Comparison of ENCODE assay signal across 9 cellular contexts in the genomic region with DNA sequence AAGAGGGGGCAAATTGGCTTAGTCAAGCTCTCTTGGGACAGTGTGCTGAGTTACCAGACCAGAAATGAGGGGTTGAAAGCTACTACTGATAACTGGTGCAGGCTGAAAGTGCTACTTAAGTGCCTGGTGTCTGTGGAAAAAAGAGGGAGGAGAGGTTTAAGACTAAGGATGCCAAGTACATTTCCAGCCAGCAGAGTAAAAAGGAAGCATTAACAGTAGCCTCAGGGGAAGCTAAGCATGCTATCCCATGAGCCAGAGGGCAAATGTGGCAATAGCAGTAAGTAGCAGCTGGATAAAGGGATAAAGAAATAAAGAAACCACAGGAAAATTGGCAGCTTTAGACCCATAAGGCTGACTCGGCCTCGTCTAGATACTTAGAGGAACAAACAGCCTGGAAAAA.
A peak's percentile ranks its signal among the peaks of the same experiment; 100 is the strongest.
DNase-seq lines count a peak whose midpoint lies in the region; ATAC-seq, FAIRE-seq and TF ChIP-seq lines count a peak whose summit lies in the region.
"Had no signal": no experiment of that assay in that cellular context is flagged by ENCODE, and none has a peak within 500 bp of the region (broad histone marks: within the 10 kb centered on the region; RNA-seq: fewer than 3 reads in every experiment).

No MANE protein-coding gene starts in this region.

- no peak overlapping the region for H3K4me2 ChIP-seq in MM.1S (ENCODE audit: low read depth, low read length)

- no peak for ATAC-seq in GM21381 (IDR thresholded peaks at IDR 0.05; ENCODE audit: unreplicated experiment)

- intact Hi-C loops in esophagus squamous epithelium (cut with DNase I): no loop called here

- H3K9ac ChIP-seq in rectal smooth muscle tissue (ENCODE audit: low read length): no peak overlapping the region
- H3K9ac ChIP-seq in MM.1S (ENCODE audit: low read length): no peak overlapping the region

- no peak for TF ChIP-seq CTCF in esophagus squamous epithelium (IDR thresholded peaks at IDR 0.05)
- no peak for TF ChIP-seq CTCF in MM.1S (IDR thresholded peaks at IDR 0.05; ENCODE audit: low read length)

- no peaks in the 10 kb centered on the region for H3K9me3 ChIP-seq in esophagus squamous epithelium
- H3K9me3 ChIP-seq in MM.1S (replicated peaks; ENCODE audit: insufficient read depth, low read length): no peaks in the 10 kb centered on the region

- no peak for FAIRE-seq in GM12892 (lab: Jason Lieb, UNC)
- FAIRE-seq: GM19239 had no signal

- H3K27ac ChIP-seq in esophagus squamous epithelium (no peak overlapping the region), rectal smooth muscle tissue (ENCODE audit: low read depth, low read length) (peak overlapping the region; percentile 27), MM.1S (ENCODE audit: low read length) (no peak overlapping the region)

- H3F3A ChIP-seq in MM.1S (ENCODE audit: insufficient read depth, low read length): no peaks in the 10 kb centered on the region

- H3K27me3 ChIP-seq in esophagus squamous epithelium (no peaks in the 10 kb centered on the region), rectal smooth muscle tissue (ENCODE audit: control insufficient read depth, insufficient read depth, low read length) (no peaks in the 10 kb centered on the region), MM.1S (replicated peaks; ENCODE audit: insufficient read depth, low read length) (no peaks in the 10 kb centered on the region)

- 26 to 38% methylated on average over 2 of the region's 2 CpGs for WGBS in esophagus squamous epithelium, 2 donors

- no peaks in the 10 kb centered on the region for H3K9me2 ChIP-seq in MM.1S (replicated peaks; ENCODE audit: insufficient read depth, low read length)

- no peaks in the 10 kb centered on the region for H4K20me1 ChIP-seq in MM.1S (ENCODE audit: insufficient read depth, low read length)

- H2AFZ ChIP-seq in MM.1S (ENCODE audit: low read length): no peak overlapping the region

- H3K79me2 ChIP-seq in MM.1S (ENCODE audit: low read length): no peaks in the 10 kb centered on the region

- TF ChIP-seq POLR2A in esophagus squamous epithelium (IDR thresholded peaks at IDR 0.05) (no peak), GM12892 (IDR thresholded peaks at IDR 0.05; ENCODE audit: low read depth, low read length) (no peak)

- DNase-seq in GOT3 (lab: John Stamatoyannopoulos, UW) (peak; percentile 1), NCI-H446 treated with DMSO at 0.1 percent for 48 hours (lab: John Stamatoyannopoulos, UW) (peak; percentile 97), esophagus squamous epithelium (lab: John Stamatoyannopoulos, UW) (peak; percentile 0), DMS153 (lab: John Stamatoyannopoulos, UW) (no peak), GM12892 (ENCODE audit: insufficient read length) (no peak), MM.1S (no peak)

- H3K4me3 ChIP-seq in esophagus squamous epithelium (no peak overlapping the region), rectal smooth muscle tissue (ENCODE audit: low read length) (peak overlapping the region; percentile 12), MM.1S (ENCODE audit: low read length) (no peak overlapping the region)

- H3K4me1 ChIP-seq in esophagus squamous epithelium (peaks cover 0 to 11% (median 0%) of the 10 kb centered on the region in 3 donors), rectal smooth muscle tissue (ENCODE audit: control insufficient read depth, insufficient read depth, low read length) (peaks cover 4% of the 10 kb centered on the region), MM.1S (ENCODE audit: low read length) (no peaks in the 10 kb centered on the region)

- H3K36me3 ChIP-seq in esophagus squamous epithelium (no peaks in the 10 kb centered on the region), rectal smooth muscle tissue (ENCODE audit: control insufficient read depth, insufficient read depth, low read length) (no peaks in the 10 kb centered on the region), MM.1S (replicated peaks; ENCODE audit: insufficient read depth, low read length) (no peaks in the 10 kb centered on the region)

Comparison
In these comparisons a context has a peak if more than half of its experiments do, and no peak if none do; other contexts are left out.
1. DNase-seq: peak in GOT3 (single experiment), NCI-H446 treated with DMSO at 0.1 percent for 48 hours (single experiment) and esophagus squamous epithelium (single experiment); none in DMS153 (single experiment), GM12892 (single experiment) and MM.1S (single experiment).